In genomic region chr15:41813426-41813825, GRCh38 we compare ENCODE assay signal across 19 cellular contexts. TPM values are rescaled to one million over a fixed set of nuclear protein-coding genes. Genes with fewer than 3 reads are reported as not detected.
DNase-seq lines count a peak whose midpoint lies in the region; ATAC-seq and TF ChIP-seq lines count a peak whose summit lies in the region.
"Had no signal": no experiment of that assay in that cellular context is flagged by ENCODE, and none has a peak within 500 bp of the region (broad histone marks: within the 10 kb centered on the region; RNA-seq: fewer than 3 reads in every experiment).

No MANE protein-coding gene starts in this region.

- no peak for TF ChIP-seq CTCF in CD14-positive monocyte (IDR thresholded peaks at IDR 0.05)
- no peak for TF ChIP-seq CTCF in spleen (IDR thresholded peaks at IDR 0.05 in 8 of 11, conservative IDR thresholded peaks at IDR 0.05 in 3 of 11)
- no peak for TF ChIP-seq CTCF in ascending aorta (IDR thresholded peaks at IDR 0.05)

- no peaks in the 10 kb centered on the region for H3K27me3 ChIP-seq in spleen (replicated peaks in 1 of 7)
- no peaks in the 10 kb centered on the region for H3K27me3 ChIP-seq in ascending aorta

- no peak for TF ChIP-seq POLR2A in spleen (IDR thresholded peaks at IDR 0.05)

- peaks cover 25% of the 10 kb centered on the region for H3K4me1 Mint-ChIP-seq in activated naive CD8-positive, alpha-beta T cell treated with anti-CD3 and anti-CD28 coated beads, Interleukin-2, amount 10 ng/mL, durations not matched to agents 7 days and 5 days
- H3K4me1 Mint-ChIP-seq in activated naive CD8-positive, alpha-beta T cell treated with anti-CD3 and anti-CD28 coated beads, Interleukin-2, amount 50 U/mL, for 24 hours: peaks cover 10% of the 10 kb centered on the region
- H3K4me1 Mint-ChIP-seq in CD14-positive monocyte: peaks cover 4% of the 10 kb centered on the region

- WGBS in spleen, 5 donors: 94 to 99% (median 96%) methylated on average over 8 of the region's 8 CpGs

- POLR2A ChIA-PET in activated naive CD8-positive, alpha-beta T cell treated with anti-CD3 and anti-CD28 coated beads, Interleukin-2, amount 10 ng/mL, durations not matched to agents 7 days and 5 days (lab: Charles Lee): interaction anchor here (1.0 to 1.1 kb wide), 2 partner anchors 39 to 117 kb away, joined by 3 read pairs; partner anchors contain the start of gene MAPKBP1

- H3K4me3 ChIP-seq in spleen: no peak overlapping the region
- H3K4me3 ChIP-seq in ascending aorta: no peak overlapping the region
- H3K4me3 ChIP-seq: GM12878, GM23248 had no signal

- H3K9me3 Mint-ChIP-seq in activated naive CD8-positive, alpha-beta T cell treated with anti-CD3 and anti-CD28 coated beads, Interleukin-2, amount 10 ng/mL, durations not matched to agents 7 days and 5 days: no peaks in the 10 kb centered on the region
- H3K9me3 Mint-ChIP-seq in activated naive CD8-positive, alpha-beta T cell treated with anti-CD3 and anti-CD28 coated beads, Interleukin-2, amount 50 U/mL, for 24 hours: no peaks in the 10 kb centered on the region
- H3K9me3 Mint-ChIP-seq in CD14-positive monocyte: peaks cover 0 to 1% (median 0%) of the 10 kb centered on the region in 7 donors
- H3K9me3 Mint-ChIP-seq: CD4-positive, CD25-positive, alpha-beta regulatory T cell; CD8-positive, alpha-beta T cell; H9 had no signal

- no peak for ATAC-seq in activated naive CD8-positive, alpha-beta T cell treated with anti-CD3 and anti-CD28 coated beads, Interleukin-2, amount 10 ng/mL, durations not matched to agents 7 days and 5 days (ENCODE audit: low read depth)
- no peak for ATAC-seq in activated naive CD8-positive, alpha-beta T cell treated with anti-CD3 and anti-CD28 coated beads, Interleukin-2, amount 50 U/mL, for 24 hours
- no peak for ATAC-seq in HG02798 (IDR thresholded peaks at IDR 0.05; ENCODE audit: poor library complexity, unreplicated experiment)
- ATAC-seq: CD8-positive, alpha-beta T cell; GM12878; HCT116 had no signal

- H3K27ac ChIP-seq in spleen (no peak overlapping the region), ascending aorta (no peak overlapping the region)
- H3K27ac ChIP-seq: 22Rv1, GM23248 had no signal

- peaks cover 0 to 69% (median 48%) of the 10 kb centered on the region in 6 donors for H3K36me3 ChIP-seq in spleen
- H3K36me3 ChIP-seq in ascending aorta: peaks cover 36 to 64% of the 10 kb centered on the region in 2 donors

- peaks cover 11% of the 10 kb centered on the region for H3K36me3 Mint-ChIP-seq in activated naive CD8-positive, alpha-beta T cell treated with anti-CD3 and anti-CD28 coated beads, Interleukin-2, amount 10 ng/mL, durations not matched to agents 7 days and 5 days
- peaks cover 4% of the 10 kb centered on the region for H3K36me3 Mint-ChIP-seq in activated naive CD8-positive, alpha-beta T cell treated with anti-CD3 and anti-CD28 coated beads, Interleukin-2, amount 50 U/mL, for 24 hours (ENCODE audit: low read depth)
- H3K36me3 Mint-ChIP-seq in CD14-positive monocyte: peaks cover 62 to 65% of the 10 kb centered on the region in 2 donors

- intact Hi-C loops in CD14-positive monocyte (cut with micrococcal nuclease): loop anchor here (5.0 to 10.0 kb wide), 2 partner anchors 119 to 211 kb away; no protein-coding TSS in a partner anchor
- intact Hi-C loops in spleen (cut with DNase I; ENCODE audit: low total_unique reads): loop anchor here (5.0 to 10.0 kb wide), 2 partner anchors 91 to 211 kb away; no protein-coding TSS in a partner anchor
- intact Hi-C loops in ascending aorta (cut with DNase I): no loop called here

- H3K9me3 ChIP-seq in spleen (no peaks in the 10 kb centered on the region), ascending aorta (no peaks in the 10 kb centered on the region)
- H3K9me3 ChIP-seq: Caco-2 had no signal

- no peaks in the 10 kb centered on the region for H3K27me3 Mint-ChIP-seq in activated naive CD8-positive, alpha-beta T cell treated with anti-CD3 and anti-CD28 coated beads, Interleukin-2, amount 10 ng/mL, durations not matched to agents 7 days and 5 days
- H3K27me3 Mint-ChIP-seq in activated naive CD8-positive, alpha-beta T cell treated with anti-CD3 and anti-CD28 coated beads, Interleukin-2, amount 50 U/mL, for 24 hours: no peaks in the 10 kb centered on the region
- peaks cover 0 to 1% (median 1%) of the 10 kb centered on the region in 3 donors for H3K27me3 Mint-ChIP-seq in CD14-positive monocyte (ENCODE audit: low read depth in 3 of 3)
- H3K27me3 Mint-ChIP-seq: B cell; CD4-positive, CD25-positive, alpha-beta regulatory T cell had no signal

- H3K4me3 Mint-ChIP-seq in activated naive CD8-positive, alpha-beta T cell treated with anti-CD3 and anti-CD28 coated beads, Interleukin-2, amount 10 ng/mL, durations not matched to agents 7 days and 5 days: no peak overlapping the region
- no peak overlapping the region for H3K4me3 Mint-ChIP-seq in activated naive CD8-positive, alpha-beta T cell treated with anti-CD3 and anti-CD28 coated beads, Interleukin-2, amount 50 U/mL, for 24 hours
- no peak overlapping the region for H3K4me3 Mint-ChIP-seq in CD14-positive monocyte
- H3K4me3 Mint-ChIP-seq: B cell; CD4-positive, CD25-positive, alpha-beta regulatory T cell; CD8-positive, alpha-beta T cell; H9 had no signal

- H3K4me1 ChIP-seq in spleen (peaks cover 0 to 27% (median 9%) of the 10 kb centered on the region in 6 donors), ascending aorta (no peaks in the 10 kb centered on the region)
- H3K4me1 ChIP-seq: Caco-2 had no signal

- no peak for DNase-seq in activated naive CD8-positive, alpha-beta T cell treated with anti-CD3 and anti-CD28 coated beads, Interleukin-2, amount 10 ng/mL, durations not matched to agents 7 days and 5 days
- DNase-seq in activated naive CD8-positive, alpha-beta T cell treated with anti-CD3 and anti-CD28 coated beads, Interleukin-2, amount 50 U/mL, for 24 hours: no peak
- DNase-seq in CD14-positive monocyte (ENCODE audit: low spot score) (peak; percentile 27), spleen (peak; percentile 51), ascending aorta (ENCODE audit: low spot score in 2 of 2) (no peak)
- DNase-seq: C1 segment of cervical spinal cord; Caco-2; CD4-positive, CD25-positive, alpha-beta regulatory T cell; CD8-positive, alpha-beta T cell; DMS153; DND-41; GDM1; GM23248; H9 had no signal

- H3K27ac Mint-ChIP-seq in activated naive CD8-positive, alpha-beta T cell treated with anti-CD3 and anti-CD28 coated beads, Interleukin-2, amount 10 ng/mL, durations not matched to agents 7 days and 5 days: peak overlapping the region; percentile 19
- no peak overlapping the region for H3K27ac Mint-ChIP-seq in activated naive CD8-positive, alpha-beta T cell treated with anti-CD3 and anti-CD28 coated beads, Interleukin-2, amount 50 U/mL, for 24 hours
- H3K27ac Mint-ChIP-seq in CD14-positive monocyte: peak overlapping the region in 1 of 7 donors; percentile 24
- H3K27ac Mint-ChIP-seq: B cell; CD8-positive, alpha-beta T cell had no signal

RNA-seq across cellular contexts. Expression of gene JMJD7, which starts 14.5 kb away (rescaled TPM):
- total RNA-seq in activated naive CD8-positive, alpha-beta T cell treated with anti-CD3 and anti-CD28 coated beads, Interleukin-2, amount 10 ng/mL, durations not matched to agents 7 days and 5 days: 10 to 100 TPM; 33.8 to 54.3 TPM
- polyA plus RNA-seq in CD14-positive monocyte: 10 to 100 TPM; 11.3 to 15.2 TPM
- 10 to 100 TPM in 5 of 7 donors, 1 to 10 TPM in 2; 3.2 to 20.1 (median 13.0) TPM for total RNA-seq in spleen
- 10 to 100 TPM in 1 of 3 donors, 1 to 10 TPM in 2; 5.2 to 10.9 (median 8.6) TPM for polyA plus RNA-seq in spleen
- 16.4 TPM for total RNA-seq in ascending aorta

RNA-seq across cellular contexts. Expression of gene PLA2G4B, which starts 25.2 kb away (rescaled TPM):
- 10 to 100 TPM; 21.5 to 26.0 TPM for total RNA-seq in activated naive CD8-positive, alpha-beta T cell treated with anti-CD3 and anti-CD28 coated beads, Interleukin-2, amount 10 ng/mL, durations not matched to agents 7 days and 5 days
- 1 to 10 TPM in 1 of 2 donors, under 1 TPM in 1; 0.31 to 1.6 TPM for polyA plus RNA-seq in CD14-positive monocyte
- total RNA-seq in spleen: 10 to 100 TPM in 4 of 7 donors, 1 to 10 TPM in 3; 4.0 to 14.4 (median 10.2) TPM
- polyA plus RNA-seq in spleen: 10 to 100 TPM; 10.6 to 20.8 (median 18.5) TPM
- total RNA-seq in ascending aorta: 13.9 TPM

RNA-seq across cellular contexts. Expression of gene MAPKBP1, which starts 39.1 kb away (rescaled TPM):
- total RNA-seq in activated naive CD8-positive, alpha-beta T cell treated with anti-CD3 and anti-CD28 coated beads, Interleukin-2, amount 10 ng/mL, durations not matched to agents 7 days and 5 days: 10 to 100 TPM; 32.0 to 36.6 TPM
- 1 to 10 TPM in 1 of 2 donors, under 1 TPM in 1; 0.76 to 1.1 TPM for polyA plus RNA-seq in CD14-positive monocyte
- 10 to 100 TPM; 19.9 to 44.5 (median 37.4) TPM for total RNA-seq in spleen
- polyA plus RNA-seq in spleen: 10 to 100 TPM in 2 of 3 donors, 1 to 10 TPM in 1; 2.4 to 16.6 (median 12.5) TPM
- total RNA-seq in ascending aorta: 27.6 TPM

Comparison
In these comparisons a context has a peak if more than half of its experiments do, and no peak if none do; other contexts are left out.
1. DNase-seq: peak in CD14-positive monocyte (single experiment) and spleen (single experiment); none in activated naive CD8-positive, alpha-beta T cell treated with anti-CD3 and anti-CD28 coated beads, Interleukin-2, amount 10 ng/mL, durations not matched to agents 7 days and 5 days (single experiment), activated naive CD8-positive, alpha-beta T cell treated with anti-CD3 and anti-CD28 coated beads, Interleukin-2, amount 50 U/mL, for 24 hours (single experiment) and ascending aorta (0 of 2).